2 cellular contexts compared by ENCODE assay signal in the genomic region with DNA sequence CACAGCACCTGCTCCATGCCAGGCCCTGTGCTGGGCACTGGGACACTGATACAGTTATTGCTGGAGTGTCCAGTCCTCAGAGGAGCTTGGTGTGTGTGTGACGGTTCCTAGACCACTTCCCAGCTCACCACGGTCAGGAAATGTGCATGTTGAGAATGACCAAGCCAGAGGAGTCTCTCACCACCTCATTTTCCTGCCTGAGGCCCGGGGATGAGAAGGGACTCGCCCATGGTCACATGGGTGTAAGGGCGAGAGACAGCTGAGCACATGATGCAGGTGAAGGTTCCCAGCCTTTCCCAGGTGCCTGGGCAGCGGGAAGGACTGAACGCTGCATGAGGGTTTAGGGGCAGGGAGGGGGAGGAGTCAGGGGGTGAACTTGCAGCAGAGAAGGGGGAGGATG.
TF ChIP-seq lines count a peak whose summit lies in the region.

No MANE protein-coding gene starts in this region.

TF ChIP-seq in HepG2, 621 proteins besides CTCF, POLR2A, EP300 and RAD21:
- TF ChIP-seq PCBP1 (IDR thresholded peaks at IDR 0.05; ENCODE audit: borderline replicate concordance, low read depth, low read length) (no peak), RNF2 (conservative IDR thresholded peaks at IDR 0.05; ENCODE audit: low read depth) (no peak), HMGA1 (CRISPR knock-in tag; conservative IDR thresholded peaks at IDR 0.05) (no peak)
- TF ChIP-seq, protein P1, sequence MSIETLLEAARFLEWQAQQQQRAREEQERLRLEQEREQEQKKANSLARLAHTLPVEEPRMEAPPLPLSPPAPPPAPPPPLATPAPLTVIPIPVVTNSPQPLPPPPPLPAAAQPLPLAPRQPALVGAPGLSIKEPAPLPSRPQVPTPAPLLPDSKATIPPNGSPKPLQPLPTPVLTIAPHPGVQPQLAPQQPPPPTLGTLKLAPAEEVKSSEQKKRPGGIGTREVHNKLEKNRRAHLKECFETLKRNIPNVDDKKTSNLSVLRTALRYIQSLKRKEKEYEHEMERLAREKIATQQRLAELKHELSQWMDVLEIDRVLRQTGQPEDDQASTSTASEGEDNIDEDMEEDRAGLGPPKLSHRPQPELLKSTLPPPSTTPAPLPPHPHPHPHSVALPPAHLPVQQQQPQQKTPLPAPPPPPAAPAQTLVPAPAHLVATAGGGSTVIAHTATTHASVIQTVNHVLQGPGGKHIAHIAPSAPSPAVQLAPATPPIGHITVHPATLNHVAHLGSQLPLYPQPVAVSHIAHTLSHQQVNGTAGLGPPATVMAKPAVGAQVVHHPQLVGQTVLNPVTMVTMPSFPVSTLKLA (IDR thresholded peaks at IDR 0.05): peak; percentile 66
- TF ChIP-seq, protein P2, sequence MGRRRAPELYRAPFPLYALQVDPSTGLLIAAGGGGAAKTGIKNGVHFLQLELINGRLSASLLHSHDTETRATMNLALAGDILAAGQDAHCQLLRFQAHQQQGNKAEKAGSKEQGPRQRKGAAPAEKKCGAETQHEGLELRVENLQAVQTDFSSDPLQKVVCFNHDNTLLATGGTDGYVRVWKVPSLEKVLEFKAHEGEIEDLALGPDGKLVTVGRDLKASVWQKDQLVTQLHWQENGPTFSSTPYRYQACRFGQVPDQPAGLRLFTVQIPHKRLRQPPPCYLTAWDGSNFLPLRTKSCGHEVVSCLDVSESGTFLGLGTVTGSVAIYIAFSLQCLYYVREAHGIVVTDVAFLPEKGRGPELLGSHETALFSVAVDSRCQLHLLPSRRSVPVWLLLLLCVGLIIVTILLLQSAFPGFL (CRISPR knock-in tag; IDR thresholded peaks at IDR 0.05): no peak
- TF ChIP-seq, protein P3, sequence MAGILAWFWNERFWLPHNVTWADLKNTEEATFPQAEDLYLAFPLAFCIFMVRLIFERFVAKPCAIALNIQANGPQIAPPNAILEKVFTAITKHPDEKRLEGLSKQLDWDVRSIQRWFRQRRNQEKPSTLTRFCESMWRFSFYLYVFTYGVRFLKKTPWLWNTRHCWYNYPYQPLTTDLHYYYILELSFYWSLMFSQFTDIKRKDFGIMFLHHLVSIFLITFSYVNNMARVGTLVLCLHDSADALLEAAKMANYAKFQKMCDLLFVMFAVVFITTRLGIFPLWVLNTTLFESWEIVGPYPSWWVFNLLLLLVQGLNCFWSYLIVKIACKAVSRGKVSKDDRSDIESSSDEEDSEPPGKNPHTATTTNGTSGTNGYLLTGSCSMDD (CRISPR knock-in tag; IDR thresholded peaks at IDR 0.05): no peak
TF ChIP-seq in HepG2: peak in this region for 1.

TF ChIP-seq in WTC11, 78 proteins besides CTCF, POLR2A, EP300 and RAD21 (continued from another document):
- no peak for TF ChIP-seq GABPB1 (CRISPR knock-in tag; IDR thresholded peaks at IDR 0.05)
- TF ChIP-seq, protein P4, sequence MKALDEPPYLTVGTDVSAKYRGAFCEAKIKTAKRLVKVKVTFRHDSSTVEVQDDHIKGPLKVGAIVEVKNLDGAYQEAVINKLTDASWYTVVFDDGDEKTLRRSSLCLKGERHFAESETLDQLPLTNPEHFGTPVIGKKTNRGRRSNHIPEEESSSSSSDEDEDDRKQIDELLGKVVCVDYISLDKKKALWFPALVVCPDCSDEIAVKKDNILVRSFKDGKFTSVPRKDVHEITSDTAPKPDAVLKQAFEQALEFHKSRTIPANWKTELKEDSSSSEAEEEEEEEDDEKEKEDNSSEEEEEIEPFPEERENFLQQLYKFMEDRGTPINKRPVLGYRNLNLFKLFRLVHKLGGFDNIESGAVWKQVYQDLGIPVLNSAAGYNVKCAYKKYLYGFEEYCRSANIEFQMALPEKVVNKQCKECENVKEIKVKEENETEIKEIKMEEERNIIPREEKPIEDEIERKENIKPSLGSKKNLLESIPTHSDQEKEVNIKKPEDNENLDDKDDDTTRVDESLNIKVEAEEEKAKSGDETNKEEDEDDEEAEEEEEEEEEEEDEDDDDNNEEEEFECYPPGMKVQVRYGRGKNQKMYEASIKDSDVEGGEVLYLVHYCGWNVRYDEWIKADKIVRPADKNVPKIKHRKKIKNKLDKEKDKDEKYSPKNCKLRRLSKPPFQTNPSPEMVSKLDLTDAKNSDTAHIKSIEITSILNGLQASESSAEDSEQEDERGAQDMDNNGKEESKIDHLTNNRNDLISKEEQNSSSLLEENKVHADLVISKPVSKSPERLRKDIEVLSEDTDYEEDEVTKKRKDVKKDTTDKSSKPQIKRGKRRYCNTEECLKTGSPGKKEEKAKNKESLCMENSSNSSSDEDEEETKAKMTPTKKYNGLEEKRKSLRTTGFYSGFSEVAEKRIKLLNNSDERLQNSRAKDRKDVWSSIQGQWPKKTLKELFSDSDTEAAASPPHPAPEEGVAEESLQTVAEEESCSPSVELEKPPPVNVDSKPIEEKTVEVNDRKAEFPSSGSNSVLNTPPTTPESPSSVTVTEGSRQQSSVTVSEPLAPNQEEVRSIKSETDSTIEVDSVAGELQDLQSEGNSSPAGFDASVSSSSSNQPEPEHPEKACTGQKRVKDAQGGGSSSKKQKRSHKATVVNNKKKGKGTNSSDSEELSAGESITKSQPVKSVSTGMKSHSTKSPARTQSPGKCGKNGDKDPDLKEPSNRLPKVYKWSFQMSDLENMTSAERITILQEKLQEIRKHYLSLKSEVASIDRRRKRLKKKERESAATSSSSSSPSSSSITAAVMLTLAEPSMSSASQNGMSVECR (CRISPR knock-in tag; IDR thresholded peaks at IDR 0.05; ENCODE audit: borderline replicate concordance): no peak
- TF ChIP-seq, protein P5, sequence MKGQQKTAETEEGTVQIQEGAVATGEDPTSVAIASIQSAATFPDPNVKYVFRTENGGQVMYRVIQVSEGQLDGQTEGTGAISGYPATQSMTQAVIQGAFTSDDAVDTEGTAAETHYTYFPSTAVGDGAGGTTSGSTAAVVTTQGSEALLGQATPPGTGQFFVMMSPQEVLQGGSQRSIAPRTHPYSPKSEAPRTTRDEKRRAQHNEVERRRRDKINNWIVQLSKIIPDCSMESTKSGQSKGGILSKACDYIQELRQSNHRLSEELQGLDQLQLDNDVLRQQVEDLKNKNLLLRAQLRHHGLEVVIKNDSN (CRISPR knock-in tag; IDR thresholded peaks at IDR 0.05): no peak
- TF ChIP-seq OVOL2 (CRISPR knock-in tag; IDR thresholded peaks at IDR 0.05; ENCODE audit: borderline replicate concordance): no peak
- TF ChIP-seq, protein P6, sequence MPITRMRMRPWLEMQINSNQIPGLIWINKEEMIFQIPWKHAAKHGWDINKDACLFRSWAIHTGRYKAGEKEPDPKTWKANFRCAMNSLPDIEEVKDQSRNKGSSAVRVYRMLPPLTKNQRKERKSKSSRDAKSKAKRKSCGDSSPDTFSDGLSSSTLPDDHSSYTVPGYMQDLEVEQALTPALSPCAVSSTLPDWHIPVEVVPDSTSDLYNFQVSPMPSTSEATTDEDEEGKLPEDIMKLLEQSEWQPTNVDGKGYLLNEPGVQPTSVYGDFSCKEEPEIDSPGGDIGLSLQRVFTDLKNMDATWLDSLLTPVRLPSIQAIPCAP (CRISPR knock-in tag; IDR thresholded peaks at IDR 0.05): no peak
- no peak for TF ChIP-seq NR1H2 (CRISPR knock-in tag; IDR thresholded peaks at IDR 0.05)
TF ChIP-seq in WTC11: peak in this region for 0.
